Comparison of ENCODE assay signal across 9 cellular contexts in genomic region chr22:22752556-22753477, GRCh38.
DNase-seq lines count a peak whose midpoint lies in the region; ATAC-seq and TF ChIP-seq lines count a peak whose summit lies in the region.
"Had no signal": no experiment of that assay in that cellular context is flagged by ENCODE, and none has a peak within 500 bp of the region (broad histone marks: within the 10 kb centered on the region; RNA-seq: fewer than 3 reads in every experiment).

No MANE protein-coding gene starts in this region.

- H3K27me3 ChIP-seq in smooth muscle cell (ENCODE audit: low read depth): peaks cover 14% of the 10 kb centered on the region

- WGBS in smooth muscle cell (ENCODE audit: low lambda C conversion rate): 72% methylated on average over 12 of the region's 12 CpGs

- H4K20me1 ChIP-seq in smooth muscle cell (ENCODE audit: low read depth): no peaks in the 10 kb centered on the region

- TF ChIP-seq CTCF in AG09319 (IDR thresholded peaks at IDR 0.05; ENCODE audit: low read depth, low read length): no peak
- TF ChIP-seq CTCF in WTC11 (IDR thresholded peaks at IDR 0.05): no peak
- TF ChIP-seq CTCF in smooth muscle cell (IDR thresholded peaks at IDR 0.05; ENCODE audit: borderline replicate concordance, insufficient read depth, poor library complexity, severe bottlenecking): no peak

- H3K9me3 Mint-ChIP-seq in WTC11 (no peaks in the 10 kb centered on the region), immature natural killer cell (no peaks in the 10 kb centered on the region)

- H3K79me2 ChIP-seq in smooth muscle cell (ENCODE audit: low read depth): no peaks in the 10 kb centered on the region

- H3K27ac Mint-ChIP-seq in WTC11 (no peak overlapping the region), immature natural killer cell (peak overlapping the region; percentile 76 to 100 (median 94))

- POLR2A ChIA-PET in WTC11 (lab: Charles Lee): no interaction called here

- H3K9ac ChIP-seq in smooth muscle cell (ENCODE audit: low read depth): no peak overlapping the region

- H3K4me3 Mint-ChIP-seq in WTC11: no peak overlapping the region
- H3K4me3 Mint-ChIP-seq in immature natural killer cell: peak overlapping the region in 1 of 5 donors; percentile 38

- no peak overlapping the region for H3K27ac ChIP-seq in smooth muscle cell (ENCODE audit: low read depth)

- no peaks in the 10 kb centered on the region for H3K9me3 ChIP-seq in smooth muscle cell (replicated peaks; ENCODE audit: low read depth)

- H3F3A ChIP-seq in smooth muscle cell (ENCODE audit: low read depth): no peaks in the 10 kb centered on the region

- peak; percentile 41 for DNase-seq in AG09319 (ENCODE audit: extremely low read depth, low read depth)
- peak; percentile 17 for DNase-seq in GM04504 (ENCODE audit: low read depth)
- no peak for DNase-seq in WTC11 (ENCODE audit: low spot score)
- DNase-seq in immature natural killer cell: no peak
- no peak for DNase-seq in smooth muscle cell (lab: John Stamatoyannopoulos, UW; ENCODE audit: unreplicated experiment)
- DNase-seq: amniotic stem cell had no signal

- H3K36me3 Mint-ChIP-seq in WTC11 (no peaks in the 10 kb centered on the region), immature natural killer cell (no peaks in the 10 kb centered on the region)

- peaks cover 97% of the 10 kb centered on the region for H3K27me3 Mint-ChIP-seq in WTC11 (ENCODE audit: low read depth)
- H3K27me3 Mint-ChIP-seq in immature natural killer cell (ENCODE audit: low read depth in 3 of 3): peaks cover 0 to 5% (median 4%) of the 10 kb centered on the region in 3 donors

- H3K4me2 ChIP-seq in smooth muscle cell: no peak overlapping the region

- H3K4me3 ChIP-seq in smooth muscle cell: no peak overlapping the region

- ATAC-seq in WTC11 (peak; percentile 24), HG03159 (IDR thresholded peaks at IDR 0.05; ENCODE audit: unreplicated experiment) (no peak), HG03039 (IDR thresholded peaks at IDR 0.05; ENCODE audit: unreplicated experiment) (no peak), HG03521 (IDR thresholded peaks at IDR 0.05; ENCODE audit: unreplicated experiment) (no peak)

- CTCF ChIA-PET in WTC11 (lab: Charles Lee): interaction anchor here (0.6 to 4.1 kb wide), 57 partner anchors 9 to 641 kb away, joined by 3 to 108 read pairs (median 6); no protein-coding TSS in a partner anchor

- no peak overlapping the region for H2AFZ ChIP-seq in smooth muscle cell (ENCODE audit: low read depth)

- H3K36me3 ChIP-seq in smooth muscle cell (ENCODE audit: low read depth): no peaks in the 10 kb centered on the region

- no peaks in the 10 kb centered on the region for H3K4me1 ChIP-seq in smooth muscle cell (ENCODE audit: low read depth)

- peaks cover 3% of the 10 kb centered on the region; the same call in 1 of the 2 replicates for H3K4me1 Mint-ChIP-seq in WTC11
- H3K4me1 Mint-ChIP-seq in immature natural killer cell: peaks cover 73 to 91% of the 10 kb centered on the region in 2 donors

TF ChIP-seq in WTC11, 78 proteins besides CTCF, POLR2A, EP300 and RAD21 (continues in another document):
- TF ChIP-seq, protein P1, sequence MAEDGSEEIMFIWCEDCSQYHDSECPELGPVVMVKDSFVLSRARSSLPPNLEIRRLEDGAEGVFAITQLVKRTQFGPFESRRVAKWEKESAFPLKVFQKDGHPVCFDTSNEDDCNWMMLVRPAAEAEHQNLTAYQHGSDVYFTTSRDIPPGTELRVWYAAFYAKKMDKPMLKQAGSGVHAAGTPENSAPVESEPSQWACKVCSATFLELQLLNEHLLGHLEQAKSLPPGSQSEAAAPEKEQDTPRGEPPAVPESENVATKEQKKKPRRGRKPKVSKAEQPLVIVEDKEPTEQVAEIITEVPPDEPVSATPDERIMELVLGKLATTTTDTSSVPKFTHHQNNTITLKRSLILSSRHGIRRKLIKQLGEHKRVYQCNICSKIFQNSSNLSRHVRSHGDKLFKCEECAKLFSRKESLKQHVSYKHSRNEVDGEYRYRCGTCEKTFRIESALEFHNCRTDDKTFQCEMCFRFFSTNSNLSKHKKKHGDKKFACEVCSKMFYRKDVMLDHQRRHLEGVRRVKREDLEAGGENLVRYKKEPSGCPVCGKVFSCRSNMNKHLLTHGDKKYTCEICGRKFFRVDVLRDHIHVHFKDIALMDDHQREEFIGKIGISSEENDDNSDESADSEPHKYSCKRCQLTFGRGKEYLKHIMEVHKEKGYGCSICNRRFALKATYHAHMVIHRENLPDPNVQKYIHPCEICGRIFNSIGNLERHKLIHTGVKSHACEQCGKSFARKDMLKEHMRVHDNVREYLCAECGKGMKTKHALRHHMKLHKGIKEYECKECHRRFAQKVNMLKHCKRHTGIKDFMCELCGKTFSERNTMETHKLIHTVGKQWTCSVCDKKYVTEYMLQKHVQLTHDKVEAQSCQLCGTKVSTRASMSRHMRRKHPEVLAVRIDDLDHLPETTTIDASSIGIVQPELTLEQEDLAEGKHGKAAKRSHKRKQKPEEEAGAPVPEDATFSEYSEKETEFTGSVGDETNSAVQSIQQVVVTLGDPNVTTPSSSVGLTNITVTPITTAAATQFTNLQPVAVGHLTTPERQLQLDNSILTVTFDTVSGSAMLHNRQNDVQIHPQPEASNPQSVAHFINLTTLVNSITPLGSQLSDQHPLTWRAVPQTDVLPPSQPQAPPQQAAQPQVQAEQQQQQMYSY (CRISPR knock-in tag; IDR thresholded peaks at IDR 0.05): no peak
- TF ChIP-seq, protein P2, sequence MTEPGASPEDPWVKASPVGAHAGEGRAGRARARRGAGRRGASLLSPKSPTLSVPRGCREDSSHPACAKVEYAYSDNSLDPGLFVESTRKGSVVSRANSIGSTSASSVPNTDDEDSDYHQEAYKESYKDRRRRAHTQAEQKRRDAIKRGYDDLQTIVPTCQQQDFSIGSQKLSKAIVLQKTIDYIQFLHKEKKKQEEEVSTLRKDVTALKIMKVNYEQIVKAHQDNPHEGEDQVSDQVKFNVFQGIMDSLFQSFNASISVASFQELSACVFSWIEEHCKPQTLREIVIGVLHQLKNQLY (CRISPR knock-in tag; IDR thresholded peaks at IDR 0.05): no peak
- TF ChIP-seq, protein P3, sequence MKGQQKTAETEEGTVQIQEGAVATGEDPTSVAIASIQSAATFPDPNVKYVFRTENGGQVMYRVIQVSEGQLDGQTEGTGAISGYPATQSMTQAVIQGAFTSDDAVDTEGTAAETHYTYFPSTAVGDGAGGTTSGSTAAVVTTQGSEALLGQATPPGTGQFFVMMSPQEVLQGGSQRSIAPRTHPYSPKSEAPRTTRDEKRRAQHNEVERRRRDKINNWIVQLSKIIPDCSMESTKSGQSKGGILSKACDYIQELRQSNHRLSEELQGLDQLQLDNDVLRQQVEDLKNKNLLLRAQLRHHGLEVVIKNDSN (CRISPR knock-in tag; IDR thresholded peaks at IDR 0.05): no peak
- no peak for TF ChIP-seq ATF6 (CRISPR knock-in tag; IDR thresholded peaks at IDR 0.05)
- no peak for TF ChIP-seq ZNF317 (CRISPR knock-in tag; IDR thresholded peaks at IDR 0.05; ENCODE audit: borderline replicate concordance, low read depth)
- TF ChIP-seq, protein P4, sequence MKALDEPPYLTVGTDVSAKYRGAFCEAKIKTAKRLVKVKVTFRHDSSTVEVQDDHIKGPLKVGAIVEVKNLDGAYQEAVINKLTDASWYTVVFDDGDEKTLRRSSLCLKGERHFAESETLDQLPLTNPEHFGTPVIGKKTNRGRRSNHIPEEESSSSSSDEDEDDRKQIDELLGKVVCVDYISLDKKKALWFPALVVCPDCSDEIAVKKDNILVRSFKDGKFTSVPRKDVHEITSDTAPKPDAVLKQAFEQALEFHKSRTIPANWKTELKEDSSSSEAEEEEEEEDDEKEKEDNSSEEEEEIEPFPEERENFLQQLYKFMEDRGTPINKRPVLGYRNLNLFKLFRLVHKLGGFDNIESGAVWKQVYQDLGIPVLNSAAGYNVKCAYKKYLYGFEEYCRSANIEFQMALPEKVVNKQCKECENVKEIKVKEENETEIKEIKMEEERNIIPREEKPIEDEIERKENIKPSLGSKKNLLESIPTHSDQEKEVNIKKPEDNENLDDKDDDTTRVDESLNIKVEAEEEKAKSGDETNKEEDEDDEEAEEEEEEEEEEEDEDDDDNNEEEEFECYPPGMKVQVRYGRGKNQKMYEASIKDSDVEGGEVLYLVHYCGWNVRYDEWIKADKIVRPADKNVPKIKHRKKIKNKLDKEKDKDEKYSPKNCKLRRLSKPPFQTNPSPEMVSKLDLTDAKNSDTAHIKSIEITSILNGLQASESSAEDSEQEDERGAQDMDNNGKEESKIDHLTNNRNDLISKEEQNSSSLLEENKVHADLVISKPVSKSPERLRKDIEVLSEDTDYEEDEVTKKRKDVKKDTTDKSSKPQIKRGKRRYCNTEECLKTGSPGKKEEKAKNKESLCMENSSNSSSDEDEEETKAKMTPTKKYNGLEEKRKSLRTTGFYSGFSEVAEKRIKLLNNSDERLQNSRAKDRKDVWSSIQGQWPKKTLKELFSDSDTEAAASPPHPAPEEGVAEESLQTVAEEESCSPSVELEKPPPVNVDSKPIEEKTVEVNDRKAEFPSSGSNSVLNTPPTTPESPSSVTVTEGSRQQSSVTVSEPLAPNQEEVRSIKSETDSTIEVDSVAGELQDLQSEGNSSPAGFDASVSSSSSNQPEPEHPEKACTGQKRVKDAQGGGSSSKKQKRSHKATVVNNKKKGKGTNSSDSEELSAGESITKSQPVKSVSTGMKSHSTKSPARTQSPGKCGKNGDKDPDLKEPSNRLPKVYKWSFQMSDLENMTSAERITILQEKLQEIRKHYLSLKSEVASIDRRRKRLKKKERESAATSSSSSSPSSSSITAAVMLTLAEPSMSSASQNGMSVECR (CRISPR knock-in tag; IDR thresholded peaks at IDR 0.05; ENCODE audit: borderline replicate concordance): no peak

Comparison
In these comparisons a context has a peak if more than half of its experiments do, and no peak if none do; other contexts are left out.
1. DNase-seq: peak in AG09319 (single experiment) and GM04504 (single experiment); none in WTC11 (single experiment), immature natural killer cell (0 of 3) and smooth muscle cell (single experiment).